10 cellular contexts compared by ENCODE assay signal in the genomic region with DNA sequence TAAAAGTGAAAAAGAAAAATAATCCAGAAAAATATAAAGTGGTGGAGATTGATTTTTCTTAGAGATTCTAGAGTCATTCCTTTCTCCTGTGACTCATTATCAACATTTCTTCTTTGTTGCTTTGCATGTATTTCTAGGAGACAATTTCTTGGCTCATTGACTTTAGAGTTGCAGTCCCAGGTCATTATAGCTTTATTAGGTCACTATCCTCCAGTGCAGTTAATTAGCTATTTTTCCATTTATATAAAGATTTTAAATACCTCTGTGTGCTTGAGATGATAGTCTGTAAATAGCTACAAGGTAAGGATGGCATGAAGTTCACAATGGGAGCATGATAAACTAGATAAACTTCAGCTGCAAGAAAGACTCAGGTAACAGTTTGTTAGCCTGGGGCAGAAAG. TPM values are rescaled to one million over a fixed set of nuclear protein-coding genes. Genes with fewer than 3 reads are reported as not detected.
"Had no signal": no experiment of that assay in that cellular context is flagged by ENCODE, and none has a peak within 500 bp of the region (broad histone marks: within the 10 kb centered on the region; RNA-seq: fewer than 3 reads in every experiment).

A gene with protein sequence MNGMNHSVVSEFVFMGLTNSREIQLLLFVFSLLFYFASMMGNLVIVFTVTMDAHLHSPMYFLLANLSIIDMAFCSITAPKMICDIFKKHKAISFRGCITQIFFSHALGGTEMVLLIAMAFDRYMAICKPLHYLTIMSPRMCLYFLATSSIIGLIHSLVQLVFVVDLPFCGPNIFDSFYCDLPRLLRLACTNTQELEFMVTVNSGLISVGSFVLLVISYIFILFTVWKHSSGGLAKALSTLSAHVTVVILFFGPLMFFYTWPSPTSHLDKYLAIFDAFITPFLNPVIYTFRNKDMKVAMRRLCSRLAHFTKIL (plus strand): TSS at position 301 of the 400 bp plus-strand sequence. CDS start 5,985 bp downstream, outside the sequence.

- H3K27ac ChIP-seq: GM23248 had no signal

- H3K36me3 Mint-ChIP-seq: IgD-negative memory B cell had no signal

- ATAC-seq: HCT116 had no signal

- H3K4me1 Mint-ChIP-seq: IgD-negative memory B cell had no signal

- H3K27ac Mint-ChIP-seq: IgD-negative memory B cell had no signal

- FAIRE-seq: HTR-8/SVneo had no signal

- DNase-seq: GM23248, GOT3, H7, KG1 had no signal

- H2AFZ ChIP-seq: GM23248 had no signal

- H3K36me3 ChIP-seq: HAP-1 had no signal

- H3K4me3 Mint-ChIP-seq: IgD-negative memory B cell had no signal

- H3K9ac ChIP-seq: GM23248 had no signal

- H3K4me3 ChIP-seq: GM23248, HAP-1 had no signal

- H3K9me3 ChIP-seq: HAP-1 had no signal

RNA-seq across cellular contexts. Expression of the gene that starts here (rescaled TPM):
- total RNA-seq: GM23248, H4, H7, HT-29 had no signal
- polyA plus RNA-seq: GM23248, IgD-negative memory B cell had no signal
